Comparison of ENCODE assay signal across 29 cellular contexts in genomic region chr2:66730429-66730828, GRCh38.
"Had no signal": no experiment of that assay in that cellular context is flagged by ENCODE, and none has a peak within 500 bp of the region (broad histone marks: within the 10 kb centered on the region; RNA-seq: fewer than 3 reads in every experiment).

No MANE protein-coding gene starts in this region.

- H3K4me3 Mint-ChIP-seq: activated CD4-positive, alpha-beta memory T cell treated with anti-CD3 and anti-CD28 coated beads for 36 hours; activated CD4-positive, alpha-beta T cell treated with anti-CD3 and anti-CD28 coated beads for 36 hours; activated CD4-positive, alpha-beta T cell treated with anti-CD3 and anti-CD28 coated beads, Interleukin-2, amount 10 ng/mL, durations not matched to agents 24 days and 14 days; activated CD8-positive, alpha-beta memory T cell treated with anti-CD3 and anti-CD28 coated beads, Interleukin-2, amount 10 ng/mL, durations not matched to agents 7 days and 5 days; activated CD8-positive, alpha-beta T cell treated with anti-CD3 and anti-CD28 coated beads, Interleukin-2, amount 10 ng/mL, durations not matched to agents 7 days and 5 days; activated naive CD4-positive, alpha-beta T cell treated with anti-CD3 and anti-CD28 coated beads for 36 hours; activated naive CD4-positive, alpha-beta T cell treated with anti-CD3 and anti-CD28 coated beads, Interleukin-2, amount 50 U/mL, for 24 hours; activated naive CD8-positive, alpha-beta T cell treated with anti-CD3 and anti-CD28 coated beads for 36 hours; activated naive CD8-positive, alpha-beta T cell treated with anti-CD3 and anti-CD28 coated beads, Interleukin-2, amount 50 U/mL, for 24 hours; activated T-helper 1 cell treated with anti-CD3 and anti-CD28 coated beads, Interleukin-12 subunit alpha, Interleukin-12 subunit beta, Interleukin-2, Interleukin-4 antibody, amounts not matched to agents 30 ng/mL and 10 ng/mL and 1 ng/mL, durations not matched to agents 14 hours and 24 hours and 36 hours had no signal

- H3K27ac Mint-ChIP-seq: activated CD4-positive, alpha-beta memory T cell treated with anti-CD3 and anti-CD28 coated beads for 36 hours; activated CD4-positive, alpha-beta T cell treated with anti-CD3 and anti-CD28 coated beads for 36 hours; activated CD4-positive, alpha-beta T cell treated with anti-CD3 and anti-CD28 coated beads, Interleukin-2, amount 10 ng/mL, durations not matched to agents 24 days and 14 days; activated CD8-positive, alpha-beta memory T cell treated with anti-CD3 and anti-CD28 coated beads, Interleukin-2, amount 10 ng/mL, durations not matched to agents 7 days and 5 days; activated CD8-positive, alpha-beta T cell treated with anti-CD3 and anti-CD28 coated beads, Interleukin-2, amount 10 ng/mL, durations not matched to agents 7 days and 5 days; activated naive CD4-positive, alpha-beta T cell treated with anti-CD3 and anti-CD28 coated beads for 36 hours; activated naive CD4-positive, alpha-beta T cell treated with anti-CD3 and anti-CD28 coated beads, Interleukin-2, amount 50 U/mL, for 24 hours; activated naive CD8-positive, alpha-beta T cell treated with anti-CD3 and anti-CD28 coated beads for 36 hours; activated naive CD8-positive, alpha-beta T cell treated with anti-CD3 and anti-CD28 coated beads, Interleukin-2, amount 50 U/mL, for 24 hours; activated T-helper 1 cell treated with anti-CD3 and anti-CD28 coated beads, Interleukin-12 subunit alpha, Interleukin-12 subunit beta, Interleukin-2, Interleukin-4 antibody, amounts not matched to agents 30 ng/mL and 10 ng/mL and 1 ng/mL, durations not matched to agents 14 hours and 24 hours and 36 hours; activated T-helper 2 cell treated with anti-CD3 and anti-CD28 coated beads, Interferon-gamma antibody, Interleukin-2, Interleukin-4, amounts not matched to agents 10 μg/mL and 5 μg/mL and 100 μg/mL, durations not matched to agents 14 hours and 24 hours and 36 hours had no signal

- H3K36me3 ChIP-seq: adrenal gland, breast epithelium, cardiac muscle cell, colonic mucosa had no signal

- H3K27ac ChIP-seq: adrenal gland, body of pancreas, breast epithelium, cardiac muscle cell, colonic mucosa, epithelial cell of prostate had no signal

- H3K4me1 Mint-ChIP-seq: activated CD4-positive, alpha-beta T cell treated with anti-CD3 and anti-CD28 coated beads for 36 hours; activated CD4-positive, alpha-beta T cell treated with anti-CD3 and anti-CD28 coated beads, Interleukin-2, amount 10 ng/mL, durations not matched to agents 24 days and 14 days; activated CD8-positive, alpha-beta memory T cell treated with anti-CD3 and anti-CD28 coated beads, Interleukin-2, amount 10 ng/mL, durations not matched to agents 7 days and 5 days; activated naive CD4-positive, alpha-beta T cell treated with anti-CD3 and anti-CD28 coated beads, Interleukin-2, amount 50 U/mL, for 24 hours; activated naive CD8-positive, alpha-beta T cell treated with anti-CD3 and anti-CD28 coated beads for 36 hours; activated naive CD8-positive, alpha-beta T cell treated with anti-CD3 and anti-CD28 coated beads, Interleukin-2, amount 50 U/mL, for 24 hours had no signal

- H3K27me3 ChIP-seq: adrenal gland, body of pancreas, breast epithelium, cardiac muscle cell, colonic mucosa had no signal

- H3K27me3 Mint-ChIP-seq: activated CD4-positive, alpha-beta memory T cell treated with anti-CD3 and anti-CD28 coated beads for 36 hours; activated CD4-positive, alpha-beta T cell treated with anti-CD3 and anti-CD28 coated beads for 36 hours; activated CD4-positive, alpha-beta T cell treated with anti-CD3 and anti-CD28 coated beads, Interleukin-2, amount 10 ng/mL, durations not matched to agents 24 days and 14 days; activated CD8-positive, alpha-beta memory T cell treated with anti-CD3 and anti-CD28 coated beads, Interleukin-2, amount 10 ng/mL, durations not matched to agents 7 days and 5 days; activated naive CD4-positive, alpha-beta T cell treated with anti-CD3 and anti-CD28 coated beads, Interleukin-2, amount 50 U/mL, for 24 hours; activated naive CD8-positive, alpha-beta T cell treated with anti-CD3 and anti-CD28 coated beads for 36 hours; activated naive CD8-positive, alpha-beta T cell treated with anti-CD3 and anti-CD28 coated beads, Interleukin-2, amount 50 U/mL, for 24 hours had no signal

- DNase-seq: activated CD4-positive, alpha-beta memory T cell treated with anti-CD3 and anti-CD28 coated beads for 36 hours; activated CD4-positive, alpha-beta T cell treated with anti-CD3 and anti-CD28 coated beads for 36 hours; activated CD4-positive, alpha-beta T cell treated with anti-CD3 and anti-CD28 coated beads, Interleukin-2, amount 10 ng/mL, durations not matched to agents 24 days and 14 days; activated CD4-positive, CD25-positive, alpha-beta regulatory T cell; activated CD4-positive, CD25-positive, alpha-beta regulatory T cell treated with anti-CD3 and anti-CD28 coated beads, Interleukin-2, amount 50 U/mL, for 72 hours; activated CD8-positive, alpha-beta memory T cell treated with anti-CD3 and anti-CD28 coated beads, Interleukin-2, amount 10 ng/mL, durations not matched to agents 7 days and 5 days; activated CD8-positive, alpha-beta memory T cell treated with anti-CD3 and anti-CD28 coated beads, Interleukin-2, amount 50 U/mL, for 4 hours; activated CD8-positive, alpha-beta T cell treated with anti-CD3 and anti-CD28 coated beads, Interleukin-2, amount 10 ng/mL, durations not matched to agents 7 days and 5 days; activated effector memory CD4-positive, alpha-beta T cell treated with anti-CD3 and anti-CD28 coated beads, Interleukin-2, amount 50 U/mL, for 16 hours; activated naive CD4-positive, alpha-beta T cell treated with anti-CD3 and anti-CD28 coated beads for 36 hours; activated naive CD8-positive, alpha-beta T cell treated with anti-CD3 and anti-CD28 coated beads for 36 hours; activated naive CD8-positive, alpha-beta T cell treated with anti-CD3 and anti-CD28 coated beads, Interleukin-2, amount 50 U/mL, for 24 hours; activated T-cell treated with anti-CD3 and anti-CD28 coated beads, Interleukin-2, amount 50 U/mL, for 1 hour; activated T-cell treated with anti-CD3 and anti-CD28 coated beads, Interleukin-2, amount 50 U/mL, for 48 hours; adrenal gland; amygdala; aorta; body of pancreas; central memory CD4-positive, alpha-beta T cell; cerebellar nuclear complex; colonic mucosa; effector CD8-positive, alpha-beta T cell; T-helper 2 cell had no signal

- H3K9me3 Mint-ChIP-seq: activated CD4-positive, alpha-beta memory T cell treated with anti-CD3 and anti-CD28 coated beads for 36 hours; activated CD4-positive, alpha-beta T cell treated with anti-CD3 and anti-CD28 coated beads, Interleukin-2, amount 10 ng/mL, durations not matched to agents 24 days and 14 days; activated naive CD4-positive, alpha-beta T cell treated with anti-CD3 and anti-CD28 coated beads, Interleukin-2, amount 50 U/mL, for 24 hours; activated T-helper 1 cell treated with anti-CD3 and anti-CD28 coated beads, Interleukin-12 subunit alpha, Interleukin-12 subunit beta, Interleukin-2, Interleukin-4 antibody, amounts not matched to agents 30 ng/mL and 10 ng/mL and 1 ng/mL, durations not matched to agents 14 hours and 24 hours and 36 hours; activated T-helper 2 cell treated with anti-CD3 and anti-CD28 coated beads, Interferon-gamma antibody, Interleukin-2, Interleukin-4, amounts not matched to agents 10 μg/mL and 5 μg/mL and 100 μg/mL, durations not matched to agents 14 hours and 24 hours and 36 hours had no signal

- H3K4me3 ChIP-seq: adrenal gland, body of pancreas, breast epithelium, cardiac muscle cell, colonic mucosa had no signal

- ATAC-seq: activated CD4-positive, alpha-beta T cell treated with anti-CD3 and anti-CD28 coated beads for 36 hours; activated CD8-positive, alpha-beta memory T cell treated with anti-CD3 and anti-CD28 coated beads, Interleukin-2, amount 10 ng/mL, durations not matched to agents 7 days and 5 days; activated CD8-positive, alpha-beta T cell treated with anti-CD3 and anti-CD28 coated beads, Interleukin-2, amount 10 ng/mL, durations not matched to agents 7 days and 5 days; activated naive CD8-positive, alpha-beta T cell treated with anti-CD3 and anti-CD28 coated beads, Interleukin-2, amount 50 U/mL, for 24 hours; body of pancreas had no signal

- H3K4me1 ChIP-seq: adrenal gland, body of pancreas, breast epithelium, colonic mucosa had no signal

- H3K36me3 Mint-ChIP-seq: activated CD4-positive, alpha-beta memory T cell treated with anti-CD3 and anti-CD28 coated beads for 36 hours; activated CD8-positive, alpha-beta memory T cell treated with anti-CD3 and anti-CD28 coated beads, Interleukin-2, amount 10 ng/mL, durations not matched to agents 7 days and 5 days; activated naive CD4-positive, alpha-beta T cell treated with anti-CD3 and anti-CD28 coated beads, Interleukin-2, amount 50 U/mL, for 24 hours; activated naive CD8-positive, alpha-beta T cell treated with anti-CD3 and anti-CD28 coated beads for 36 hours had no signal

- H3K9me3 ChIP-seq: adrenal gland, body of pancreas, breast epithelium, colonic mucosa had no signal
